ENCODE assay signal across 15 cellular contexts in genomic region chr15:77657629-77658238, GRCh38. TPM values are rescaled to one million over a fixed set of nuclear protein-coding genes. Genes with fewer than 3 reads are reported as not detected.
DNase-seq lines count a peak whose midpoint lies in the region; ATAC-seq and TF ChIP-seq lines count a peak whose summit lies in the region.
"Had no signal": no experiment of that assay in that cellular context is flagged by ENCODE, and none has a peak within 500 bp of the region (broad histone marks: within the 10 kb centered on the region; RNA-seq: fewer than 3 reads in every experiment).

No MANE protein-coding gene starts in this region.

- no peak overlapping the region for H3K4me3 ChIP-seq in A673 (ENCODE audit: low read depth, low read length, poor library complexity, severe bottlenecking)
- H3K4me3 ChIP-seq: GM23248 had no signal

- BruUV-seq in A673 (replicated peaks; lab: Mats Ljungman, UMichigan) = no TSS peak

- H3K9me3 Mint-ChIP-seq in stimulated activated naive B cell treated with anti-CD40 and anti-IgM and Interleukin-4, amounts not matched to agents 10 μg/mL and 1 μg/mL and 100 μg/mL, for 72 hours = peaks cover 0 to 5% of the 10 kb centered on the region in 2 donors

- no peaks in the 10 kb centered on the region for H3K36me3 ChIP-seq in A673 (ENCODE audit: insufficient read depth, low read length, poor library complexity, severe bottlenecking)
- H3K36me3 ChIP-seq: BE2C had no signal

- no peak for ATAC-seq in HG03342 (IDR thresholded peaks at IDR 0.05; ENCODE audit: unreplicated experiment)
- no peak for ATAC-seq in stimulated activated naive B cell treated with anti-CD40 and anti-IgM and Interleukin-4, amounts not matched to agents 10 μg/mL and 1 μg/mL and 100 μg/mL, for 72 hours (replicated peaks)
- ATAC-seq: CD8-positive, alpha-beta T cell; HCT116 had no signal

- POLR2A ChIA-PET in A673 (lab: Charles Lee; ENCODE audit: low non-redundant PET) = interaction anchor here (0.6 kb wide), 1 partner anchor 209 kb away, joined by 8 read pairs; no protein-coding TSS in a partner anchor

- H3K4me3 Mint-ChIP-seq in stimulated activated naive B cell treated with anti-CD40 and anti-IgM and Interleukin-4, amounts not matched to agents 10 μg/mL and 1 μg/mL and 100 μg/mL, for 72 hours = no peak overlapping the region
- H3K4me3 Mint-ChIP-seq: CD8-positive, alpha-beta T cell had no signal

- no peaks in the 10 kb centered on the region for H3K27me3 ChIP-seq in A673 (replicated peaks; ENCODE audit: insufficient read depth, low read depth, low read length, poor library complexity)
- H3K27me3 ChIP-seq: BE2C had no signal

- peak overlapping the region; percentile 57 for H3K27ac ChIP-seq in A673 (ENCODE audit: low read depth, low read length, poor library complexity, severe bottlenecking)
- H3K27ac ChIP-seq: C4-2B, GM23248 had no signal

- no peak for TF ChIP-seq CTCF in A673 (conservative IDR thresholded peaks at IDR 0.05; ENCODE audit: low read depth, low read length)

- CTCF ChIA-PET in A673 (lab: Charles Lee) = interaction anchor here (1.2 kb wide), 1 partner anchor 164 kb away, joined by 4 read pairs; no protein-coding TSS in a partner anchor

- DNase-seq in A673 (ENCODE audit: low spot score) = no peak
- peak; percentile 30 for DNase-seq in NCI-H524 treated with DMSO at 0.1 percent for 48 hours (lab: John Stamatoyannopoulos, UW)
- peak; percentile 33 for DNase-seq in middle frontal gyrus (ENCODE audit: extremely low spot score, low spot score)
- peak; percentile 65 for DNase-seq in superior temporal gyrus (ENCODE audit: extremely low spot score)
- no peak for DNase-seq in NCI-H1417 treated with DMSO at 0.1 percent for 48 hours (lab: John Stamatoyannopoulos, UW)
- no peak for DNase-seq in stimulated activated naive B cell treated with anti-CD40 and anti-IgM and Interleukin-4, amounts not matched to agents 10 μg/mL and 1 μg/mL and 100 μg/mL, for 72 hours
- DNase-seq: BE2C; CD8-positive, alpha-beta T cell; COR-L47; DMS53 had no signal

- H3K4me1 ChIP-seq in A673 (ENCODE audit: insufficient read depth, low read length, poor library complexity, severe bottlenecking) = peaks cover 38% of the 10 kb centered on the region

- peaks cover 53 to 76% of the 10 kb centered on the region in 2 donors for H3K27me3 Mint-ChIP-seq in stimulated activated naive B cell treated with anti-CD40 and anti-IgM and Interleukin-4, amounts not matched to agents 10 μg/mL and 1 μg/mL and 100 μg/mL, for 72 hours

- no peak overlapping the region for H3K27ac Mint-ChIP-seq in stimulated activated naive B cell treated with anti-CD40 and anti-IgM and Interleukin-4, amounts not matched to agents 10 μg/mL and 1 μg/mL and 100 μg/mL, for 72 hours
- H3K27ac Mint-ChIP-seq: CD8-positive, alpha-beta T cell; IgD-negative memory B cell had no signal

- H3K9me3 ChIP-seq in A673 (ENCODE audit: low read depth, low read length, poor library complexity, severe bottlenecking) = no peaks in the 10 kb centered on the region
- H3K9me3 ChIP-seq: BE2C had no signal

- H3K4me1 Mint-ChIP-seq in stimulated activated naive B cell treated with anti-CD40 and anti-IgM and Interleukin-4, amounts not matched to agents 10 μg/mL and 1 μg/mL and 100 μg/mL, for 72 hours = peaks cover 0 to 2% of the 10 kb centered on the region in 2 donors

- intact Hi-C loops in A673 (cut with micrococcal nuclease; ENCODE audit: unreplicated experiment) = loop anchor here (5.0 kb wide), 1 partner anchor 80 kb away; no protein-coding TSS in a partner anchor

- no peaks in the 10 kb centered on the region for H3K36me3 Mint-ChIP-seq in stimulated activated naive B cell treated with anti-CD40 and anti-IgM and Interleukin-4, amounts not matched to agents 10 μg/mL and 1 μg/mL and 100 μg/mL, for 72 hours
- H3K36me3 Mint-ChIP-seq: CD8-positive, alpha-beta T cell; IgD-negative memory B cell had no signal

RNA-seq across cellular contexts. Expression of gene LINGO1, which starts 25.0 kb away (rescaled TPM):
- 93.7 and 111 TPM in 2 replicates for total RNA-seq in A673 (2021)
- total RNA-seq: CD8-positive, alpha-beta T cell; GM23248 had no signal

Comparison
In these comparisons a context has a peak if more than half of its experiments do, and no peak if none do; other contexts are left out.
1. DNase-seq: peak in NCI-H524 treated with DMSO at 0.1 percent for 48 hours (single experiment), middle frontal gyrus (single experiment) and superior temporal gyrus (single experiment); none in A673 (single experiment), NCI-H1417 treated with DMSO at 0.1 percent for 48 hours (single experiment) and stimulated activated naive B cell treated with anti-CD40 and anti-IgM and Interleukin-4, amounts not matched to agents 10 μg/mL and 1 μg/mL and 100 μg/mL, for 72 hours (single experiment).